Comparison of ENCODE assay signal across 1 cellular context in genomic region chr14:35776085-35776484, GRCh38.
TF ChIP-seq lines count a peak whose summit lies in the region.

No MANE protein-coding gene starts in this region.

TF ChIP-seq in HepG2, 621 proteins besides CTCF, POLR2A, EP300 and RAD21 (continued from another document):
- peak; percentile 88 for TF ChIP-seq ZNF770 (CRISPR knock-in tag; IDR thresholded peaks at IDR 0.05)
- TF ChIP-seq RBM22 (optimal IDR thresholded peaks at IDR 0.05; ENCODE audit: low read length) = peak; percentile 23
- peak; percentile 62; the same call in 1 of the 2 replicates for TF ChIP-seq ZNF460 (CRISPR knock-in tag; IDR thresholded peaks at IDR 0.05; ENCODE audit: borderline replicate concordance)
- peak; percentile 51; the same call in 1 of the 2 replicates for TF ChIP-seq POGZ (CRISPR knock-in tag; IDR thresholded peaks at IDR 0.05)
TF ChIP-seq in HepG2: peak in this region for 6; not testable (repeated sequence) for 615.
